ENCODE assay signal across 1 cellular context in the genomic region with DNA sequence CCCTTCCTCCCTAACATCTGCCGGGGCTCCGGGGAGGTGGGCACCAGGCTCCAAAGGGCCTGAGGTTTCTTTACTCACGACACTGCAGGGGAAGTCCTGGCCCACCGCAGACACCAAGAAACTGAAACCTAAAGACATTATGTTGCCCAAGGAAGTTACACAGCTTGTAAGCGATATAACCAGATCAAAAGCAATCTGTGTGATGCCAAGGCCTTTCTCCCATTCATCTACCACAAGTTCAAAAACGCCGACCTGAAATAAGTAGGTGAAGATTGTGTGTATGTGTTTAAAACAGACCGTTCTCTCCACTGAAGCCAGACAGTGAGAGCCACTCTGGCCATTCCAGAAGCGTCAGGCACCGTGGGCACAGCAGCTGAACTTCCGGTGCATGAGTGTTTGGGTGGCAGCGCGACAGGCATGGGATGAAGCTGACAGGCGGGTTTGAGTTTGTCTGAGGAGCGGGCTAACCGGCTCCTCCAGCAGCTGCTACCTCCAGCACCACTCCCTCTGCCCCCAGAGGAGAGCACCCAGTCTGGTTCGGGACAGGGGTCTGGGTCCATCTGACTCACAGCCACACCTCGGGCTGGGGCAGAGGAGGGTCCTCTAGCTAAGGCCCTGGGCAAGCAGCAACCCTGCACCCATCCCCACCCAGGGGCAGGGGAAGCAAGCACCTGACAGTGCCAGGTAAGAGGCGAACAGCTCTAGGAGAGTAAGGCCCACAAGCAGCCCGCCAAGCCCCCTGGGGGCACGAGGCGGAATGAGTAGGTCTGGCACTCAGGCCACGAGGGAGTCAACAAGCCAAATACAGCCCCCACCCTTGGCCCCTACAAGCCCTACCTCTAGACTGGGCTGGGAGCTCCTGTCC.
TF ChIP-seq lines count a peak whose summit lies in the region.

No MANE protein-coding gene starts in this region.

TF ChIP-seq in IMR-90, 13 proteins besides CTCF, POLR2A, EP300 and RAD21:
- TF ChIP-seq RFX5 (IDR thresholded peaks at IDR 0.05; ENCODE audit: low read depth, low read length), result no peak
- no peak for TF ChIP-seq MXI1 (IDR thresholded peaks at IDR 0.05; ENCODE audit: borderline replicate concordance, low read depth, low read length)
- TF ChIP-seq SMC3 (IDR thresholded peaks at IDR 0.05; ENCODE audit: low read depth, low read length), result no peak
- TF ChIP-seq, protein P1, sequence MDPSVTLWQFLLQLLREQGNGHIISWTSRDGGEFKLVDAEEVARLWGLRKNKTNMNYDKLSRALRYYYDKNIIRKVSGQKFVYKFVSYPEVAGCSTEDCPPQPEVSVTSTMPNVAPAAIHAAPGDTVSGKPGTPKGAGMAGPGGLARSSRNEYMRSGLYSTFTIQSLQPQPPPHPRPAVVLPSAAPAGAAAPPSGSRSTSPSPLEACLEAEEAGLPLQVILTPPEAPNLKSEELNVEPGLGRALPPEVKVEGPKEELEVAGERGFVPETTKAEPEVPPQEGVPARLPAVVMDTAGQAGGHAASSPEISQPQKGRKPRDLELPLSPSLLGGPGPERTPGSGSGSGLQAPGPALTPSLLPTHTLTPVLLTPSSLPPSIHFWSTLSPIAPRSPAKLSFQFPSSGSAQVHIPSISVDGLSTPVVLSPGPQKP (IDR thresholded peaks at IDR 0.05; ENCODE audit: borderline replicate concordance, low read depth, low read length), result no peak
- no peak for TF ChIP-seq NFE2L2 (IDR thresholded peaks at IDR 0.05; ENCODE audit: low read depth, low read length)
- TF ChIP-seq, protein P2, sequence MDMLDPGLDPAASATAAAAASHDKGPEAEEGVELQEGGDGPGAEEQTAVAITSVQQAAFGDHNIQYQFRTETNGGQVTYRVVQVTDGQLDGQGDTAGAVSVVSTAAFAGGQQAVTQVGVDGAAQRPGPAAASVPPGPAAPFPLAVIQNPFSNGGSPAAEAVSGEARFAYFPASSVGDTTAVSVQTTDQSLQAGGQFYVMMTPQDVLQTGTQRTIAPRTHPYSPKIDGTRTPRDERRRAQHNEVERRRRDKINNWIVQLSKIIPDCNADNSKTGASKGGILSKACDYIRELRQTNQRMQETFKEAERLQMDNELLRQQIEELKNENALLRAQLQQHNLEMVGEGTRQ (IDR thresholded peaks at IDR 0.05; ENCODE audit: low read depth, low read length), result no peak
- TF ChIP-seq CEBPB (IDR thresholded peaks at IDR 0.05; ENCODE audit: low read depth, low read length), result no peak
- TF ChIP-seq MAZ (IDR thresholded peaks at IDR 0.05; ENCODE audit: borderline replicate concordance, low read depth, low read length), result no peak
- TF ChIP-seq CHD1 (IDR thresholded peaks at IDR 0.05; ENCODE audit: low read depth, low read length), result no peak
- TF ChIP-seq RCOR1 (IDR thresholded peaks at IDR 0.05; ENCODE audit: insufficient replicate concordance, low read length), result no peak
- no peak for TF ChIP-seq BHLHE40 (IDR thresholded peaks at IDR 0.05; ENCODE audit: low read depth, low read length)
TF ChIP-seq in IMR-90: peak in this region for 0.
